In genomic region chr7:115010436-115010810, GRCh38 we compare ENCODE assay signal across 19 cellular contexts.
DNase-seq lines count a peak whose midpoint lies in the region; ATAC-seq and TF ChIP-seq lines count a peak whose summit lies in the region.
"Had no signal": no experiment of that assay in that cellular context is flagged by ENCODE, and none has a peak within 500 bp of the region (broad histone marks: within the 10 kb centered on the region; RNA-seq: fewer than 3 reads in every experiment).

No MANE protein-coding gene starts in this region.

- peaks cover 9% of the 10 kb centered on the region for H3K36me3 ChIP-seq in SJSA1

- CTCF ChIA-PET in activated CD8-positive, alpha-beta T cell treated with anti-CD3 and anti-CD28 coated beads, Interleukin-2, amount 10 ng/mL, durations not matched to agents 7 days and 5 days (lab: Charles Lee): interaction anchor here (1.0 kb wide), 1 partner anchor 205 kb away, joined by 3 read pairs; no protein-coding TSS in a partner anchor
- CTCF ChIA-PET in activated CD8-positive, alpha-beta T cell treated with anti-CD3 and anti-CD28 coated beads for 36 hours (lab: Charles Lee): no interaction called here

- no peak for ATAC-seq in activated CD8-positive, alpha-beta T cell treated with anti-CD3 and anti-CD28 coated beads, Interleukin-2, amount 10 ng/mL, durations not matched to agents 7 days and 5 days
- no peak for ATAC-seq in activated CD8-positive, alpha-beta T cell treated with anti-CD3 and anti-CD28 coated beads for 36 hours
- ATAC-seq in effector memory CD8-positive, alpha-beta T cell (replicated peaks): no peak
- no peak for ATAC-seq in stimulated activated effector memory CD8-positive, alpha-beta T cell treated with anti-CD3 and anti-CD28 coated beads, Interleukin-12 subunit alpha, Interleukin-12 subunit beta, amount 100 ng/mL, for 72 hours
- ATAC-seq in sciatic nerve: no peak
- ATAC-seq: GM12878, K562 had no signal

- DNase-seq in activated CD8-positive, alpha-beta T cell treated with anti-CD3 and anti-CD28 coated beads, Interleukin-2, amount 10 ng/mL, durations not matched to agents 7 days and 5 days: no peak
- no peak for DNase-seq in activated CD8-positive, alpha-beta T cell treated with anti-CD3 and anti-CD28 coated beads for 36 hours
- no peak for DNase-seq in SJSA1 (ENCODE audit: low read depth in 1 of 2, low spot score in 2 of 2)
- DNase-seq in effector memory CD8-positive, alpha-beta T cell: no peak
- no peak for DNase-seq in stimulated activated effector memory CD8-positive, alpha-beta T cell treated with anti-CD3 and anti-CD28 coated beads, Interleukin-12 subunit alpha, Interleukin-12 subunit beta, amount 100 ng/mL, for 72 hours (ENCODE audit: low spot score in 2 of 2)
- no peak for DNase-seq in COR-L47 (lab: John Stamatoyannopoulos, UW)
- no peak for DNase-seq in endothelial cell (ENCODE audit: low spot score)
- no peak for DNase-seq in sciatic nerve (ENCODE audit: low spot score)
- DNase-seq: C1 segment of cervical spinal cord, DMS53, NCI-H146, NCI-H2081 treated with DMSO at 0.1 percent for 48 hours, NCI-H226, NCI-H69, PC-9 had no signal

- peak overlapping the region; percentile 72 for H3K4me3 Mint-ChIP-seq in activated CD8-positive, alpha-beta T cell treated with anti-CD3 and anti-CD28 coated beads, Interleukin-2, amount 10 ng/mL, durations not matched to agents 7 days and 5 days
- no peak overlapping the region for H3K4me3 Mint-ChIP-seq in activated CD8-positive, alpha-beta T cell treated with anti-CD3 and anti-CD28 coated beads for 36 hours
- H3K4me3 Mint-ChIP-seq in effector memory CD8-positive, alpha-beta T cell: peak overlapping the region; percentile 68 to 72
- no peak overlapping the region for H3K4me3 Mint-ChIP-seq in stimulated activated effector memory CD8-positive, alpha-beta T cell treated with anti-CD3 and anti-CD28 coated beads, Interleukin-12 subunit alpha, Interleukin-12 subunit beta, amount 100 ng/mL, for 72 hours
- no peak overlapping the region for H3K4me3 Mint-ChIP-seq in endothelial cell (ENCODE audit: unreplicated experiment)

- no peaks in the 10 kb centered on the region for H3K9me3 ChIP-seq in SJSA1 (replicated peaks)

- H3K27me3 Mint-ChIP-seq in activated CD8-positive, alpha-beta T cell treated with anti-CD3 and anti-CD28 coated beads, Interleukin-2, amount 10 ng/mL, durations not matched to agents 7 days and 5 days (ENCODE audit: low read depth): no peaks in the 10 kb centered on the region
- no peaks in the 10 kb centered on the region for H3K27me3 Mint-ChIP-seq in activated CD8-positive, alpha-beta T cell treated with anti-CD3 and anti-CD28 coated beads for 36 hours
- no peaks in the 10 kb centered on the region for H3K27me3 Mint-ChIP-seq in effector memory CD8-positive, alpha-beta T cell
- H3K27me3 Mint-ChIP-seq in endothelial cell (ENCODE audit: unreplicated experiment): no peaks in the 10 kb centered on the region

- H3K36me3 Mint-ChIP-seq in activated CD8-positive, alpha-beta T cell treated with anti-CD3 and anti-CD28 coated beads, Interleukin-2, amount 10 ng/mL, durations not matched to agents 7 days and 5 days (ENCODE audit: low read depth): peaks cover 67% of the 10 kb centered on the region
- peaks cover 41% of the 10 kb centered on the region for H3K36me3 Mint-ChIP-seq in activated CD8-positive, alpha-beta T cell treated with anti-CD3 and anti-CD28 coated beads for 36 hours (ENCODE audit: low read depth)
- peaks cover 12% of the 10 kb centered on the region for H3K36me3 Mint-ChIP-seq in effector memory CD8-positive, alpha-beta T cell (ENCODE audit: insufficient read depth)
- peaks cover 80% of the 10 kb centered on the region for H3K36me3 Mint-ChIP-seq in stimulated activated effector memory CD8-positive, alpha-beta T cell treated with anti-CD3 and anti-CD28 coated beads, Interleukin-12 subunit alpha, Interleukin-12 subunit beta, amount 100 ng/mL, for 72 hours
- no peaks in the 10 kb centered on the region for H3K36me3 Mint-ChIP-seq in endothelial cell (ENCODE audit: low read depth, unreplicated experiment)

- H3K4me1 Mint-ChIP-seq in activated CD8-positive, alpha-beta T cell treated with anti-CD3 and anti-CD28 coated beads, Interleukin-2, amount 10 ng/mL, durations not matched to agents 7 days and 5 days (ENCODE audit: low read depth): peaks cover 81% of the 10 kb centered on the region
- peaks cover 61% of the 10 kb centered on the region for H3K4me1 Mint-ChIP-seq in activated CD8-positive, alpha-beta T cell treated with anti-CD3 and anti-CD28 coated beads for 36 hours (ENCODE audit: low read depth)
- peaks cover 57 to 77% of the 10 kb centered on the region in 2 donors for H3K4me1 Mint-ChIP-seq in effector memory CD8-positive, alpha-beta T cell (ENCODE audit: low read depth in 2 of 2)
- peaks cover 75% of the 10 kb centered on the region for H3K4me1 Mint-ChIP-seq in stimulated activated effector memory CD8-positive, alpha-beta T cell treated with anti-CD3 and anti-CD28 coated beads, Interleukin-12 subunit alpha, Interleukin-12 subunit beta, amount 100 ng/mL, for 72 hours
- no peaks in the 10 kb centered on the region for H3K4me1 Mint-ChIP-seq in endothelial cell (ENCODE audit: unreplicated experiment)

- H3K4me1 ChIP-seq in SJSA1 (replicated peaks): peaks cover 28% of the 10 kb centered on the region

- POLR2A ChIA-PET in activated CD8-positive, alpha-beta T cell treated with anti-CD3 and anti-CD28 coated beads, Interleukin-2, amount 10 ng/mL, durations not matched to agents 7 days and 5 days (lab: Charles Lee): no interaction called here
- POLR2A ChIA-PET in activated CD8-positive, alpha-beta T cell treated with anti-CD3 and anti-CD28 coated beads for 36 hours (lab: Charles Lee): no interaction called here

- peaks cover 3% of the 10 kb centered on the region for H3K9me3 Mint-ChIP-seq in activated CD8-positive, alpha-beta T cell treated with anti-CD3 and anti-CD28 coated beads, Interleukin-2, amount 10 ng/mL, durations not matched to agents 7 days and 5 days (ENCODE audit: insufficient read depth)
- H3K9me3 Mint-ChIP-seq in activated CD8-positive, alpha-beta T cell treated with anti-CD3 and anti-CD28 coated beads for 36 hours: no peaks in the 10 kb centered on the region
- H3K9me3 Mint-ChIP-seq in effector memory CD8-positive, alpha-beta T cell: no peaks in the 10 kb centered on the region
- H3K9me3 Mint-ChIP-seq in stimulated activated effector memory CD8-positive, alpha-beta T cell treated with anti-CD3 and anti-CD28 coated beads, Interleukin-12 subunit alpha, Interleukin-12 subunit beta, amount 100 ng/mL, for 72 hours: no peaks in the 10 kb centered on the region
- H3K9me3 Mint-ChIP-seq in endothelial cell (ENCODE audit: unreplicated experiment): no peaks in the 10 kb centered on the region

- no peak for TF ChIP-seq CTCF in activated CD8-positive, alpha-beta T cell treated with anti-CD3 and anti-CD28 coated beads for 36 hours (IDR thresholded peaks at IDR 0.05)
- no peak for TF ChIP-seq CTCF in endothelial cell (IDR thresholded peaks at IDR 0.05; ENCODE audit: unreplicated experiment)

- H3K27ac ChIP-seq in SJSA1: peak overlapping the region; percentile 15; the same call in 1 of the 2 replicates
- H3K27ac ChIP-seq: GM23248, HL-60, PC-9 had no signal

- intact Hi-C loops in activated CD8-positive, alpha-beta T cell treated with anti-CD3 and anti-CD28 coated beads for 36 hours (cut with micrococcal nuclease): no loop called here
- intact Hi-C loops in sciatic nerve (cut with DNase I): no loop called here

- H3K4me3 ChIP-seq in SJSA1: no peak overlapping the region
- H3K4me3 ChIP-seq: GM12878, GM23248, K562, PC-9 had no signal

- no peaks in the 10 kb centered on the region for H3K27me3 ChIP-seq in SJSA1 (replicated peaks)

- H3K27ac Mint-ChIP-seq in activated CD8-positive, alpha-beta T cell treated with anti-CD3 and anti-CD28 coated beads, Interleukin-2, amount 10 ng/mL, durations not matched to agents 7 days and 5 days: peak overlapping the region; percentile 72
- H3K27ac Mint-ChIP-seq in activated CD8-positive, alpha-beta T cell treated with anti-CD3 and anti-CD28 coated beads for 36 hours: no peak overlapping the region
- H3K27ac Mint-ChIP-seq in effector memory CD8-positive, alpha-beta T cell: peak overlapping the region; percentile 46 to 95
- H3K27ac Mint-ChIP-seq in stimulated activated effector memory CD8-positive, alpha-beta T cell treated with anti-CD3 and anti-CD28 coated beads, Interleukin-12 subunit alpha, Interleukin-12 subunit beta, amount 100 ng/mL, for 72 hours: peak overlapping the region; percentile 76
- H3K27ac Mint-ChIP-seq in endothelial cell (ENCODE audit: unreplicated experiment): no peak overlapping the region

Comparison
In these comparisons a context has a peak if more than half of its experiments do, and no peak if none do; other contexts are left out.
1. H3K27ac Mint-ChIP-seq: peak in activated CD8-positive, alpha-beta T cell treated with anti-CD3 and anti-CD28 coated beads, Interleukin-2, amount 10 ng/mL, durations not matched to agents 7 days and 5 days (single experiment), effector memory CD8-positive, alpha-beta T cell (2 of 2) and stimulated activated effector memory CD8-positive, alpha-beta T cell treated with anti-CD3 and anti-CD28 coated beads, Interleukin-12 subunit alpha, Interleukin-12 subunit beta, amount 100 ng/mL, for 72 hours (single experiment); none in activated CD8-positive, alpha-beta T cell treated with anti-CD3 and anti-CD28 coated beads for 36 hours (single experiment) and endothelial cell (single experiment).
2. H3K4me3 Mint-ChIP-seq: peak in activated CD8-positive, alpha-beta T cell treated with anti-CD3 and anti-CD28 coated beads, Interleukin-2, amount 10 ng/mL, durations not matched to agents 7 days and 5 days (single experiment) and effector memory CD8-positive, alpha-beta T cell (2 of 2); none in activated CD8-positive, alpha-beta T cell treated with anti-CD3 and anti-CD28 coated beads for 36 hours (single experiment), stimulated activated effector memory CD8-positive, alpha-beta T cell treated with anti-CD3 and anti-CD28 coated beads, Interleukin-12 subunit alpha, Interleukin-12 subunit beta, amount 100 ng/mL, for 72 hours (single experiment) and endothelial cell (single experiment).